ENCODE assay signal across 28 cellular contexts in genomic region chr15:29222129-29222853, GRCh38.
"Had no signal": no experiment of that assay in that cellular context is flagged by ENCODE, and none has a peak within 500 bp of the region (broad histone marks: within the 10 kb centered on the region; RNA-seq: fewer than 3 reads in every experiment).

No MANE protein-coding gene starts in this region.

- H3K9me3 ChIP-seq: left ventricle myocardium inferior, mucosa of descending colon, pancreas, prostate gland, spleen, suprapubic skin, thoracic aorta, tibial artery, upper lobe of right lung had no signal

- H3K36me3 Mint-ChIP-seq: immature natural killer cell; naive thymus-derived CD4-positive, alpha-beta T cell; natural killer cell treated with Interleukin-12 subunit alpha and Interleukin-12 subunit beta and Interleukin-15 and Interleukin-18, amount 100 ng/mL, for 72 hours; stimulated activated effector memory CD8-positive, alpha-beta T cell treated with anti-CD3 and anti-CD28 coated beads, Interleukin-12 subunit alpha, Interleukin-12 subunit beta, amount 100 ng/mL, for 72 hours had no signal

- H3K27ac ChIP-seq: left ventricle myocardium inferior, pancreas, prostate gland, skin epidermis, spleen, suprapubic skin, thoracic aorta, tibial artery, upper lobe of right lung had no signal

- H3K27me3 ChIP-seq: pancreas, upper lobe of right lung had no signal

- DNase-seq: hippocampal formation; immature natural killer cell; kidney; left ventricle myocardium inferior; midbrain; mucosa of descending colon; naive thymus-derived CD4-positive, alpha-beta T cell; pancreas; posterior cingulate gyrus; retina; right cardiac atrium; spleen; stimulated activated CD4-positive, alpha-beta T cell treated with anti-CD3 and anti-CD28 coated beads, Interleukin-4, amount 100 ng/mL, for 24 hours; stimulated activated naive CD4-positive, alpha-beta T cell; tibial artery; trophoblast cell; upper lobe of right lung had no signal

- H3K9me3 Mint-ChIP-seq: immature natural killer cell; natural killer cell treated with Interleukin-12 subunit alpha and Interleukin-12 subunit beta and Interleukin-15 and Interleukin-18, amount 100 ng/mL, for 72 hours; stimulated activated effector memory CD8-positive, alpha-beta T cell treated with anti-CD3 and anti-CD28 coated beads, Interleukin-12 subunit alpha, Interleukin-12 subunit beta, amount 100 ng/mL, for 72 hours; stimulated activated naive CD8-positive, alpha-beta T cell treated with anti-CD3 and anti-CD28 coated beads, Interleukin-15, Interleukin-2, amounts not matched to agents 100 ng/mL and 50 ng/mL, for 24 hours had no signal

- H3K4me3 ChIP-seq: left ventricle myocardium inferior, lung, mucosa of descending colon, pancreas, prostate gland, skin epidermis, spleen, suprapubic skin, thoracic aorta, tibial artery, upper lobe of right lung had no signal

- FAIRE-seq: islet of Langerhans, kidney, pancreas, urothelium cell line had no signal

- ATAC-seq: mucosa of descending colon; naive thymus-derived CD4-positive, alpha-beta T cell; natural killer cell treated with Interleukin-12 subunit alpha and Interleukin-12 subunit beta and Interleukin-15 and Interleukin-18, amount 100 ng/mL, for 72 hours; pancreas; right cardiac atrium; sciatic nerve; stimulated activated effector memory CD8-positive, alpha-beta T cell treated with anti-CD3 and anti-CD28 coated beads, Interleukin-12 subunit alpha, Interleukin-12 subunit beta, amount 100 ng/mL, for 72 hours; upper lobe of right lung had no signal

- H3K36me3 ChIP-seq: left ventricle myocardium inferior, pancreas, prostate gland, spleen, suprapubic skin, thoracic aorta, tibial artery, upper lobe of right lung had no signal

- H3K4me3 Mint-ChIP-seq: immature natural killer cell; naive thymus-derived CD4-positive, alpha-beta T cell; natural killer cell treated with Interleukin-12 subunit alpha and Interleukin-12 subunit beta and Interleukin-15 and Interleukin-18, amount 100 ng/mL, for 72 hours; stimulated activated effector memory CD8-positive, alpha-beta T cell treated with anti-CD3 and anti-CD28 coated beads, Interleukin-12 subunit alpha, Interleukin-12 subunit beta, amount 100 ng/mL, for 72 hours; stimulated activated naive CD8-positive, alpha-beta T cell treated with anti-CD3 and anti-CD28 coated beads, Interleukin-15, Interleukin-2, amounts not matched to agents 100 ng/mL and 50 ng/mL, for 24 hours had no signal

- H3K27ac Mint-ChIP-seq: immature natural killer cell; naive thymus-derived CD4-positive, alpha-beta T cell; natural killer cell treated with Interleukin-12 subunit alpha and Interleukin-12 subunit beta and Interleukin-15 and Interleukin-18, amount 100 ng/mL, for 72 hours; stimulated activated effector memory CD8-positive, alpha-beta T cell treated with anti-CD3 and anti-CD28 coated beads, Interleukin-12 subunit alpha, Interleukin-12 subunit beta, amount 100 ng/mL, for 72 hours; stimulated activated naive CD8-positive, alpha-beta T cell treated with anti-CD3 and anti-CD28 coated beads, Interleukin-15, Interleukin-2, amounts not matched to agents 100 ng/mL and 50 ng/mL, for 24 hours had no signal

- H3K4me1 Mint-ChIP-seq: immature natural killer cell; naive thymus-derived CD4-positive, alpha-beta T cell; stimulated activated effector memory CD8-positive, alpha-beta T cell treated with anti-CD3 and anti-CD28 coated beads, Interleukin-12 subunit alpha, Interleukin-12 subunit beta, amount 100 ng/mL, for 72 hours had no signal

- H3K4me1 ChIP-seq: left ventricle myocardium inferior, pancreas, prostate gland, spleen, suprapubic skin, tibial artery, upper lobe of right lung had no signal
